ENCODE assay signal across 9 cellular contexts in genomic region chr10:70575874-70576802, GRCh38. TPM values are rescaled to one million over a fixed set of nuclear protein-coding genes. Genes with fewer than 3 reads are reported as not detected.
DNase-seq lines count a peak whose midpoint lies in the region; ATAC-seq, FAIRE-seq and TF ChIP-seq lines count a peak whose summit lies in the region.
"Had no signal": no experiment of that assay in that cellular context is flagged by ENCODE, and none has a peak within 500 bp of the region (broad histone marks: within the 10 kb centered on the region; RNA-seq: fewer than 3 reads in every experiment).

No MANE protein-coding gene starts in this region.

- no peak for TF ChIP-seq CTCF in OCI-LY1 (IDR thresholded peaks at IDR 0.05; ENCODE audit: low read length)
- no peak for TF ChIP-seq CTCF in pancreas (IDR thresholded peaks at IDR 0.05)
- TF ChIP-seq CTCF in esophagus squamous epithelium (IDR thresholded peaks at IDR 0.05), result no peak

- no peaks in the 10 kb centered on the region for H4K20me1 ChIP-seq in OCI-LY1 (ENCODE audit: insufficient read depth, low read length)

- H2BK12ac ChIP-seq in neuronal stem cell (ENCODE audit: low read length), result no peak overlapping the region

- H2BK5ac ChIP-seq in neuronal stem cell (ENCODE audit: low read length), result no peak overlapping the region

- H2BK120ac ChIP-seq in neuronal stem cell (ENCODE audit: low read depth, low read length), result no peak overlapping the region

- no peak overlapping the region for H4K91ac ChIP-seq in neuronal stem cell (ENCODE audit: low read depth, low read length, poor library complexity)

- H3K9me3 ChIP-seq in OCI-LY1 (ENCODE audit: low read length) (no peaks in the 10 kb centered on the region), pancreas (no peaks in the 10 kb centered on the region), neuronal stem cell (replicated peaks in 1 of 2; ENCODE audit: control insufficient read depth in 2 of 2, insufficient read depth in 1 of 2, low read depth in 1 of 2, low read length in 2 of 2) (peaks cover 0 to 2% of the 10 kb centered on the region in 2 donors), esophagus squamous epithelium (no peaks in the 10 kb centered on the region)
- no peaks in the 10 kb centered on the region for H3K9me3 ChIP-seq in effector memory CD4-positive, alpha-beta T cell (ENCODE audit: control insufficient read depth, low read length)

- H3K9ac ChIP-seq in OCI-LY1 (ENCODE audit: low read length) (peak overlapping the region; percentile 72), neuronal stem cell (ENCODE audit: low read depth, low read length, poor library complexity) (no peak overlapping the region)

- H3F3A ChIP-seq in OCI-LY1 (ENCODE audit: insufficient read depth, low read length), result peaks cover 8% of the 10 kb centered on the region; the same call in 1 of the 2 replicates

- H2AK5ac ChIP-seq in neuronal stem cell (ENCODE audit: low read depth, low read length), result no peak overlapping the region

- H3K27me3 ChIP-seq in OCI-LY1 (ENCODE audit: insufficient read depth, low read length) (no peaks in the 10 kb centered on the region), pancreas (no peaks in the 10 kb centered on the region), neuronal stem cell (ENCODE audit: control insufficient read depth in 3 of 3, insufficient read depth in 3 of 3, low read depth in 1 of 3, low read length in 3 of 3) (no peaks in the 10 kb centered on the region), esophagus squamous epithelium (no peaks in the 10 kb centered on the region)
- H3K27me3 ChIP-seq in effector memory CD4-positive, alpha-beta T cell (replicated peaks; ENCODE audit: control insufficient read depth, insufficient read depth, low read length, poor library complexity, severe bottlenecking), result no peaks in the 10 kb centered on the region

- no peak overlapping the region for H3K14ac ChIP-seq in neuronal stem cell (ENCODE audit: low read length)

- H2AFZ ChIP-seq in OCI-LY1 (ENCODE audit: low read length) (no peak overlapping the region), neuronal stem cell (ENCODE audit: low read length) (no peak overlapping the region)

- H3K4ac ChIP-seq in neuronal stem cell (ENCODE audit: low read length), result no peak overlapping the region

- H3K23ac ChIP-seq in neuronal stem cell (ENCODE audit: low read depth, low read length, poor library complexity), result no peak overlapping the region

- WGBS in pancreas, 2 donors, result 43 to 45% methylated on average over 12 of the region's 12 CpGs
- WGBS in neuronal stem cell (ENCODE audit: extremely low coverage in 2 of 2, insufficient read length in 2 of 2, insufficient replicate concordance in 1 of 2), 2 donors, result no CpG with 5 or more reads among the region's 12 CpGs
- WGBS in esophagus squamous epithelium, 2 donors, result 17 to 24% methylated on average over 11 to 12 of the region's 12 CpGs

- no peak for FAIRE-seq in pancreas (lab: Jason Lieb, UNC)
- FAIRE-seq: TTC549 had no signal

- TF ChIP-seq POLR2A in esophagus squamous epithelium (IDR thresholded peaks at IDR 0.05), result no peak

- no peak overlapping the region for H4K8ac ChIP-seq in neuronal stem cell (ENCODE audit: low read depth, low read length)

- no peak overlapping the region for H3K18ac ChIP-seq in neuronal stem cell (ENCODE audit: low read length)

- peak overlapping the region; percentile 33 for H3K4me3 ChIP-seq in OCI-LY1 (ENCODE audit: low read depth, low read length, poor library complexity, severe bottlenecking)
- peak overlapping the region; percentile 0 for H3K4me3 ChIP-seq in effector memory CD4-positive, alpha-beta T cell (ENCODE audit: insufficient read depth, low read depth, low read length, poor library complexity, severe bottlenecking)
- H3K4me3 ChIP-seq in pancreas, result no peak overlapping the region
- no peak overlapping the region for H3K4me3 ChIP-seq in neuronal stem cell (ENCODE audit: low read length in 2 of 2)
- H3K4me3 ChIP-seq in esophagus squamous epithelium, result peak overlapping the region in 1 of 4 donors; percentile 12

- H3K4me1 ChIP-seq in OCI-LY1 (ENCODE audit: insufficient read depth, low read length, severe bottlenecking) (peaks cover 88% of the 10 kb centered on the region), pancreas (peaks cover 0 to 4% (median 0%) of the 10 kb centered on the region in 3 donors), neuronal stem cell (ENCODE audit: control insufficient read depth in 2 of 2, insufficient read depth in 1 of 2, low read depth in 1 of 2, low read length in 2 of 2) (peaks cover 0 to 2% of the 10 kb centered on the region in 2 donors), esophagus squamous epithelium (peaks cover 21 to 50% (median 21%) of the 10 kb centered on the region in 3 donors)
- peaks cover 37% of the 10 kb centered on the region for H3K4me1 ChIP-seq in effector memory CD4-positive, alpha-beta T cell (ENCODE audit: control insufficient read depth, insufficient read depth, low read length, poor library complexity, severe bottlenecking)

- H3K4me2 ChIP-seq in OCI-LY1 (ENCODE audit: low read length), result peak overlapping the region; percentile 66
- H3K4me2 ChIP-seq in neuronal stem cell (ENCODE audit: insufficient read depth, low read length, poor library complexity, severe bottlenecking), result no peak overlapping the region

- H3K79me1 ChIP-seq in neuronal stem cell (ENCODE audit: low read depth, low read length), result no peaks in the 10 kb centered on the region

- peak; percentile 65 for DNase-seq in DMS79 treated with DMSO at 0.1 percent for 48 hours (lab: John Stamatoyannopoulos, UW)
- DNase-seq in effector memory CD4-positive, alpha-beta T cell, result no peak
- peak in 4 of 6 donors; percentile 31 to 64 (median 40) for DNase-seq in pancreas
- no peak for DNase-seq in neuronal stem cell (ENCODE audit: low spot score)
- DNase-seq in esophagus squamous epithelium (lab: John Stamatoyannopoulos, UW), result no peak

- H3K27ac ChIP-seq in OCI-LY1 (ENCODE audit: low read depth, low read length, poor library complexity, severe bottlenecking) (peak overlapping the region; percentile 100), pancreas (no peak overlapping the region), neuronal stem cell (replicated peaks; ENCODE audit: low read length) (no peak overlapping the region), esophagus squamous epithelium (peak overlapping the region in 1 of 4 donors; percentile 16)
- H3K27ac ChIP-seq in effector memory CD4-positive, alpha-beta T cell (ENCODE audit: insufficient read depth, low read length, poor library complexity, severe bottlenecking), result peak overlapping the region; percentile 7

- intact Hi-C loops in pancreas (cut with DNase I) (no loop called here), esophagus squamous epithelium (cut with DNase I) (no loop called here)

- no peaks in the 10 kb centered on the region for H3K79me2 ChIP-seq in OCI-LY1 (ENCODE audit: insufficient read depth, low read length)

- ATAC-seq in GM19043 (IDR thresholded peaks at IDR 0.05; ENCODE audit: low read depth, unreplicated experiment) (peak; percentile 47), HG03135 (IDR thresholded peaks at IDR 0.05; ENCODE audit: unreplicated experiment) (peak; percentile 54), pancreas (peak; percentile 74 to 90 (median 88))

- no peak overlapping the region for H2BK15ac ChIP-seq in neuronal stem cell (ENCODE audit: low read length)

- no peaks in the 10 kb centered on the region for H3K9me2 ChIP-seq in OCI-LY1 (ENCODE audit: low read depth, low read length)

- H3K36me3 ChIP-seq in OCI-LY1 (ENCODE audit: insufficient read depth, low read length), result peaks cover 12% of the 10 kb centered on the region; the same call in 1 of the 2 replicates
- no peaks in the 10 kb centered on the region for H3K36me3 ChIP-seq in effector memory CD4-positive, alpha-beta T cell (ENCODE audit: control insufficient read depth, insufficient read depth, low read length)
- no peaks in the 10 kb centered on the region for H3K36me3 ChIP-seq in pancreas
- H3K36me3 ChIP-seq in neuronal stem cell (replicated peaks in 1 of 2; ENCODE audit: control insufficient read depth in 2 of 2, insufficient read depth in 2 of 2, low read length in 2 of 2), result no peaks in the 10 kb centered on the region
- no peaks in the 10 kb centered on the region for H3K36me3 ChIP-seq in esophagus squamous epithelium

RNA-seq across cellular contexts. Expression of gene PRF1, which starts 26.4 kb away (rescaled TPM):
- total RNA-seq in pancreas (1 to 10 TPM in 3 of 6 donors, under 1 TPM in 3; 0.16 to 1.8 (median 0.76) TPM), esophagus squamous epithelium (1 to 10 TPM in 3 of 4 donors, under 1 TPM in 1; 0.26 to 7.3 (median 6.5) TPM)
- under 1 TPM; 0.30 to 0.54 TPM for polyA plus RNA-seq in pancreas
- polyA plus RNA-seq in neuronal stem cell (2013, experiment 1 of 2), result not detected
- polyA plus RNA-seq in neuronal stem cell (2013, experiment 2 of 2), result not detected

Comparison
In these comparisons a context has a peak if more than half of its experiments do, and no peak if none do; other contexts are left out.
1. DNase-seq: peak in DMS79 treated with DMSO at 0.1 percent for 48 hours (single experiment) and pancreas (4 of 6); none in effector memory CD4-positive, alpha-beta T cell (0 of 3), neuronal stem cell (single experiment) and esophagus squamous epithelium (single experiment).
2. H3K27ac ChIP-seq: peak in OCI-LY1 (single experiment) and effector memory CD4-positive, alpha-beta T cell (single experiment); none in pancreas (0 of 4) and neuronal stem cell (single experiment).
3. H3K4me3 ChIP-seq: peak in OCI-LY1 (single experiment) and effector memory CD4-positive, alpha-beta T cell (single experiment); none in pancreas (0 of 4) and neuronal stem cell (0 of 2).
4. Peak in every context shown above with its lines, with median percentiles within 50 percentile points of each other: ATAC-seq.